ENCODE assay signal across 22 cellular contexts in genomic region chr21:17119466-17120297, GRCh38.
"Had no signal": no experiment of that assay in that cellular context is flagged by ENCODE, and none has a peak within 500 bp of the region (broad histone marks: within the 10 kb centered on the region; RNA-seq: fewer than 3 reads in every experiment).

No MANE protein-coding gene starts in this region.

- H3K27me3 Mint-ChIP-seq: activated B cell treated with CpG ODN at 0.5 μM for 24 hours; activated CD4-positive, alpha-beta memory T cell treated with anti-CD3 and anti-CD28 coated beads for 36 hours; activated naive CD8-positive, alpha-beta T cell treated with anti-CD3 and anti-CD28 coated beads, Interleukin-2, amount 10 ng/mL, durations not matched to agents 7 days and 5 days; activated T-helper 17 cell treated with anti-CD3 and anti-CD28 coated beads, Interleukin-2, amount 50 U/mL, for 72 hours; effector memory CD8-positive, alpha-beta T cell; naive thymus-derived CD4-positive, alpha-beta T cell had no signal

- H3K27ac ChIP-seq: body of pancreas, esophagus squamous epithelium, pancreas, upper lobe of left lung had no signal

- H3K27me3 ChIP-seq: body of pancreas, esophagus squamous epithelium, pancreas, testis, upper lobe of left lung had no signal

- H3K4me3 Mint-ChIP-seq: activated B cell treated with CpG ODN at 0.5 μM for 24 hours; activated CD4-positive, alpha-beta memory T cell treated with anti-CD3 and anti-CD28 coated beads for 36 hours; activated naive CD8-positive, alpha-beta T cell treated with anti-CD3 and anti-CD28 coated beads, Interleukin-2, amount 10 ng/mL, durations not matched to agents 7 days and 5 days; activated T-helper 17 cell treated with anti-CD3 and anti-CD28 coated beads, Interleukin-2, amount 50 U/mL, for 72 hours; effector memory CD8-positive, alpha-beta T cell; immature natural killer cell; naive thymus-derived CD4-positive, alpha-beta T cell; stimulated activated effector memory CD8-positive, alpha-beta T cell treated with anti-CD3 and anti-CD28 coated beads, Interleukin-12 subunit alpha, Interleukin-12 subunit beta, amount 100 ng/mL, for 72 hours; T-helper 2 cell treated with Interferon-gamma antibody and Interleukin-4, amounts not matched to agents 5 μg/mL and 100 μg/mL, for 36 hours had no signal

- H3K9me3 Mint-ChIP-seq: activated CD4-positive, alpha-beta memory T cell treated with anti-CD3 and anti-CD28 coated beads for 36 hours had no signal

- DNase-seq: activated B cell treated with CpG ODN at 0.5 μM for 24 hours; activated CD4-positive, alpha-beta memory T cell treated with anti-CD3 and anti-CD28 coated beads for 36 hours; activated CD4-positive, alpha-beta T cell treated with anti-CD3 and anti-CD28 coated beads for 4 hours; activated naive CD4-positive, alpha-beta T cell treated with Interleukin-2 at 50 U/mL for 16 hours; activated naive CD8-positive, alpha-beta T cell treated with anti-CD3 and anti-CD28 coated beads, Interleukin-2, amount 10 ng/mL, durations not matched to agents 7 days and 5 days; amygdala; body of pancreas; caudate nucleus; effector memory CD8-positive, alpha-beta T cell; esophagus squamous epithelium; immature natural killer cell; mesendoderm; naive thymus-derived CD4-positive, alpha-beta T cell; pancreas; stimulated activated CD4-positive, alpha-beta T cell treated with anti-CD3 and anti-CD28 coated beads, Interleukin-4, amount 100 ng/mL, for 24 hours; upper lobe of left lung had no signal

- H3K4me1 Mint-ChIP-seq: activated B cell treated with CpG ODN at 0.5 μM for 24 hours; activated naive CD8-positive, alpha-beta T cell treated with anti-CD3 and anti-CD28 coated beads, Interleukin-2, amount 10 ng/mL, durations not matched to agents 7 days and 5 days; activated T-helper 17 cell treated with anti-CD3 and anti-CD28 coated beads, Interleukin-2, amount 50 U/mL, for 72 hours; immature natural killer cell; naive thymus-derived CD4-positive, alpha-beta T cell; stimulated activated effector memory CD8-positive, alpha-beta T cell treated with anti-CD3 and anti-CD28 coated beads, Interleukin-12 subunit alpha, Interleukin-12 subunit beta, amount 100 ng/mL, for 72 hours had no signal

- ATAC-seq: activated T-helper 17 cell treated with anti-CD3 and anti-CD28 coated beads, Interleukin-2, amount 50 U/mL, for 72 hours; body of pancreas; effector memory CD8-positive, alpha-beta T cell; naive thymus-derived CD4-positive, alpha-beta T cell; sciatic nerve; stimulated activated effector memory CD8-positive, alpha-beta T cell treated with anti-CD3 and anti-CD28 coated beads, Interleukin-12 subunit alpha, Interleukin-12 subunit beta, amount 100 ng/mL, for 72 hours had no signal

- H3K4me3 ChIP-seq: body of pancreas, esophagus squamous epithelium, pancreas, smooth muscle cell, testis, upper lobe of left lung had no signal

- H3K4me1 ChIP-seq: body of pancreas, esophagus squamous epithelium, pancreas, testis, upper lobe of left lung had no signal

- H3K36me3 ChIP-seq: esophagus squamous epithelium, pancreas, upper lobe of left lung had no signal

- H3K36me3 Mint-ChIP-seq: activated CD4-positive, alpha-beta memory T cell treated with anti-CD3 and anti-CD28 coated beads for 36 hours; activated naive CD8-positive, alpha-beta T cell treated with anti-CD3 and anti-CD28 coated beads, Interleukin-2, amount 10 ng/mL, durations not matched to agents 7 days and 5 days; immature natural killer cell; naive thymus-derived CD4-positive, alpha-beta T cell; stimulated activated effector memory CD8-positive, alpha-beta T cell treated with anti-CD3 and anti-CD28 coated beads, Interleukin-12 subunit alpha, Interleukin-12 subunit beta, amount 100 ng/mL, for 72 hours had no signal

- H3K27ac Mint-ChIP-seq: activated B cell treated with CpG ODN at 0.5 μM for 24 hours; activated CD4-positive, alpha-beta memory T cell treated with anti-CD3 and anti-CD28 coated beads for 36 hours; activated naive CD8-positive, alpha-beta T cell treated with anti-CD3 and anti-CD28 coated beads, Interleukin-2, amount 10 ng/mL, durations not matched to agents 7 days and 5 days; activated T-helper 17 cell treated with anti-CD3 and anti-CD28 coated beads, Interleukin-2, amount 50 U/mL, for 72 hours; effector memory CD8-positive, alpha-beta T cell; immature natural killer cell; naive thymus-derived CD4-positive, alpha-beta T cell; stimulated activated effector memory CD8-positive, alpha-beta T cell treated with anti-CD3 and anti-CD28 coated beads, Interleukin-12 subunit alpha, Interleukin-12 subunit beta, amount 100 ng/mL, for 72 hours; T-helper 2 cell treated with Interferon-gamma antibody and Interleukin-4, amounts not matched to agents 5 μg/mL and 100 μg/mL, for 36 hours had no signal

- H3K9me3 ChIP-seq: body of pancreas, esophagus squamous epithelium, pancreas, testis, upper lobe of left lung had no signal
